ENCODE assay signal across 12 cellular contexts in the genomic region with DNA sequence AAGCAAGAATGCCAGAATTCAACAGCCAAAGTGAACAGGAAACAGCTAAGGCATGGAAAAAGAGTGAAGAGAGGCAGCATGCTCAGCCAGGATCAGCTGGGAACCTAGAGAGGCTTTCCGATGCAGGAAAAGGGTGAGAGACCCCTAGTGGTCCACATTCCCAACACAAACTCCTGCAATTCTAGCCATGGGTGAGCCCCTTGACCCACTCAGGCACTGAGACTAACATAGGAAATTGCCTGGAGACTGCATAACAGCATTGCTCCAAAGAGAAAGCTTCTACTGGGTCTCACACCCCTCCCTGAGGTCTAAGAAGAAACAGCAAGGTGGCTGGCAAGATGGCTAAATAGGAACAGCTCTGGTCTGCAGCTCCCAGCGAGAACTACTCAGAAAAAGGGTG.
"Had no signal": no experiment of that assay in that cellular context is flagged by ENCODE, and none has a peak within 500 bp of the region (broad histone marks: within the 10 kb centered on the region; RNA-seq: fewer than 3 reads in every experiment).

No MANE protein-coding gene starts in this region.

- H3K27ac Mint-ChIP-seq: activated CD4-positive, alpha-beta T cell treated with anti-CD3 and anti-CD28 coated beads, Interleukin-2, amount 10 ng/mL, durations not matched to agents 24 days and 14 days; activated T-helper 1 cell treated with anti-CD3 and anti-CD28 coated beads, Interleukin-12 subunit alpha, Interleukin-12 subunit beta, Interleukin-2, Interleukin-4 antibody, amounts not matched to agents 30 ng/mL and 10 ng/mL and 1 ng/mL, durations not matched to agents 14 hours and 24 hours and 36 hours; stimulated activated memory B cell treated with anti-CD40 and anti-IgM and Interleukin-4, amounts not matched to agents 10 μg/mL and 1 μg/mL and 100 μg/mL, for 72 hours; T-helper 17 cell had no signal

- H3K9me3 Mint-ChIP-seq: activated CD4-positive, alpha-beta T cell treated with anti-CD3 and anti-CD28 coated beads, Interleukin-2, amount 10 ng/mL, durations not matched to agents 24 days and 14 days; activated T-helper 1 cell treated with anti-CD3 and anti-CD28 coated beads, Interleukin-12 subunit alpha, Interleukin-12 subunit beta, Interleukin-2, Interleukin-4 antibody, amounts not matched to agents 30 ng/mL and 10 ng/mL and 1 ng/mL, durations not matched to agents 14 hours and 24 hours and 36 hours had no signal

- ATAC-seq: foreskin keratinocyte; pancreas; stimulated activated memory B cell treated with anti-CD40 and anti-IgM and Interleukin-4, amounts not matched to agents 10 μg/mL and 1 μg/mL and 100 μg/mL, for 72 hours; T-helper 17 cell had no signal

- H3K4me3 Mint-ChIP-seq: activated CD4-positive, alpha-beta T cell treated with anti-CD3 and anti-CD28 coated beads, Interleukin-2, amount 10 ng/mL, durations not matched to agents 24 days and 14 days; activated T-helper 1 cell treated with anti-CD3 and anti-CD28 coated beads, Interleukin-12 subunit alpha, Interleukin-12 subunit beta, Interleukin-2, Interleukin-4 antibody, amounts not matched to agents 30 ng/mL and 10 ng/mL and 1 ng/mL, durations not matched to agents 14 hours and 24 hours and 36 hours; stimulated activated memory B cell treated with anti-CD40 and anti-IgM and Interleukin-4, amounts not matched to agents 10 μg/mL and 1 μg/mL and 100 μg/mL, for 72 hours; T-helper 17 cell had no signal

- H3K27me3 Mint-ChIP-seq: activated CD4-positive, alpha-beta T cell treated with anti-CD3 and anti-CD28 coated beads, Interleukin-2, amount 10 ng/mL, durations not matched to agents 24 days and 14 days; stimulated activated memory B cell treated with anti-CD40 and anti-IgM and Interleukin-4, amounts not matched to agents 10 μg/mL and 1 μg/mL and 100 μg/mL, for 72 hours; T-helper 17 cell had no signal

- H3K4me1 Mint-ChIP-seq: activated CD4-positive, alpha-beta T cell treated with anti-CD3 and anti-CD28 coated beads, Interleukin-2, amount 10 ng/mL, durations not matched to agents 24 days and 14 days; T-helper 17 cell had no signal

- DNase-seq: activated CD4-positive, alpha-beta T cell treated with anti-CD3 and anti-CD28 coated beads, Interleukin-2, amount 10 ng/mL, durations not matched to agents 24 days and 14 days; activated CD4-positive, CD25-positive, alpha-beta regulatory T cell; activated CD8-positive, alpha-beta memory T cell treated with anti-CD3 and anti-CD28 coated beads for 24 hours; activated naive CD4-positive, alpha-beta T cell treated with Interleukin-2 at 50 U/mL for 16 hours; anterior cingulate cortex; effector CD8-positive, alpha-beta T cell; foreskin keratinocyte; stimulated activated CD4-positive, alpha-beta T cell treated with anti-CD3 and anti-CD28 coated beads, Interleukin-2, amount 100 ng/mL, for 48 hours; T-helper 17 cell had no signal
